In the genomic region with DNA sequence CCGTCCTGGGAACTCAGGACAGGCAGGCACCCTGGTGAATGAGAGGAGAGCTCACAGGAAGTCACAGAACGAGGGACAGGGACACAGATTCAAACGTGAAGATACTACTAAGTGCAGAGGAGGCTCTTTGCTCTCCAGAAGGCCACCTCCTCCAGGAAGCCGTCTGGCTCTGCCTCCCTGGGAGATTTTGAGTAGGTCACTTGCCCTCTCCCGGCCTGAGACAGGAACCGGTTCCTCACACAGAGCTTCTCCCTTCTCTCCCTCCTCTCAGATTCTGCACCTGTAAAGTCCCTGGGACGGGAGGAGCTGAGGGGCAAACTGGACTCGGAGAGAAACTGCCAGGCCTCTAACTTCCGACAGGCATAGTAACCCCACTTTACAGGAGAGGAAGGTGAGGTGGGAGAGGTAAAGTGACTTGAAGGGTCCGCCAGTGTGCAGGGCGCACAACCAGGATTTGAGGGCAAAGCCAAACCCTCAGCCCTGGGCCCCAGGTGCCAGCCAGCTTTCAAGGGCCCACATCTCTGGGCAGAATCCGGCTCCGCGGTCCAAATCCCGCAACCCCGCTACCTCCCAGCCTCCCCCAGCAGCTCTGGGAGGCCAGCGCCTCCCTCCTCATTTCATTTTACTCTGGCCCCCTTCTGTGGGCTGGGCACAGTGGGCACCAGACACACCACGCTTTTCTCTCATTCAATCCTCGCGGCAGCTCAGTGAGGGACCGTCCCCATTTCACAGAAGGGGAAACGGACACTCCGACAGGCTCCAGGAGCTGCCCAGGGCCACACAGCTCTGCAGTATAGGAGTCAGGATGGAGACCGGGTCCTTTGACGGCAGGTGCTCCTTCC, we compare ENCODE assay signal across 19 cellular contexts.
DNase-seq lines count a peak whose midpoint lies in the region; ATAC-seq, FAIRE-seq and TF ChIP-seq lines count a peak whose summit lies in the region.
"Had no signal": no experiment of that assay in that cellular context is flagged by ENCODE, and none has a peak within 500 bp of the region (broad histone marks: within the 10 kb centered on the region; RNA-seq: fewer than 3 reads in every experiment).

No MANE protein-coding gene starts in this region.

- no peaks in the 10 kb centered on the region for H3K9me3 ChIP-seq in neural progenitor cell (ENCODE audit: low read depth)
- H3K9me3 ChIP-seq: right lobe of liver had no signal

- FAIRE-seq in GM19239 (lab: Jason Lieb, UNC): no peak
- FAIRE-seq: frontal cortex, GM18507 had no signal

- POLR2A ChIA-PET in HEK293T (lab: Yijun Ruan, JAX): interaction anchor here (0.6 to 4.0 kb wide), 8 partner anchors 9 to 466 kb away, joined by 3 to 31 read pairs (median 5); a partner anchor contains a TSS

- H3K4me3 ChIP-seq in coronary artery (no peak overlapping the region), neural progenitor cell (no peak overlapping the region), urinary bladder (ENCODE audit: low read depth, low read length) (no peak overlapping the region)
- H3K4me3 ChIP-seq: right lobe of liver had no signal

- TF ChIP-seq CTCF in coronary artery (IDR thresholded peaks at IDR 0.05) (no peak), neural progenitor cell (IDR thresholded peaks at IDR 0.05) (no peak), Calu3 (IDR thresholded peaks at IDR 0.05; ENCODE audit: unreplicated experiment) (no peak)

- peak overlapping the region; percentile 85 to 91 for H3K27ac ChIP-seq in coronary artery
- H3K27ac ChIP-seq in neural progenitor cell: no peak overlapping the region
- H3K27ac ChIP-seq in urinary bladder (ENCODE audit: low read depth): peak overlapping the region; percentile 26
- H3K27ac ChIP-seq: right lobe of liver had no signal

- CTCF ChIA-PET in HEK293T (lab: Yijun Ruan, JAX) (interaction anchor here (0.6 to 3.7 kb wide), 45 partner anchors 9 to 515 kb away, joined by 3 to 28 read pairs (median 4); no protein-coding TSS in a partner anchor), Calu3 (lab: Charles Lee) (interaction anchor here (0.9 to 4.4 kb wide), 19 partner anchors 9 to 249 kb away, joined by 3 to 38 read pairs (median 6); a partner anchor contains a TSS)

- H3K9me3 Mint-ChIP-seq in activated naive CD8-positive, alpha-beta T cell (ENCODE audit: low read depth): no peaks in the 10 kb centered on the region
- H3K9me3 Mint-ChIP-seq in activated naive CD8-positive, alpha-beta T cell treated with anti-CD3 and anti-CD28 coated beads, Interleukin-2, amount 50 U/mL, for 24 hours: no peaks in the 10 kb centered on the region
- no peaks in the 10 kb centered on the region for H3K9me3 Mint-ChIP-seq in neural progenitor cell
- no peaks in the 10 kb centered on the region for H3K9me3 Mint-ChIP-seq in Calu3 (ENCODE audit: low read depth, unreplicated experiment)
- H3K9me3 Mint-ChIP-seq: activated T-cell treated with anti-CD3 and anti-CD28 coated beads, Interleukin-2, amount 50 U/mL, for 72 hours; effector memory CD8-positive, alpha-beta T cell; immature natural killer cell; T-helper 1 cell treated with Interleukin-12 subunit alpha and Interleukin-12 subunit beta and Interleukin-4 antibody, amounts not matched to agents 30 μg/mL and 1 μg/mL, for 36 hours had no signal

- no peak overlapping the region for H3K4me2 ChIP-seq in neural progenitor cell

- peaks cover 18% of the 10 kb centered on the region for H3K27me3 ChIP-seq in neural progenitor cell
- H3K27me3 ChIP-seq: right lobe of liver had no signal

- H3K36me3 ChIP-seq in neural progenitor cell (no peaks in the 10 kb centered on the region), urinary bladder (ENCODE audit: insufficient read depth) (no peaks in the 10 kb centered on the region)
- H3K36me3 ChIP-seq: right lobe of liver had no signal

- no peaks in the 10 kb centered on the region for H3K36me3 Mint-ChIP-seq in activated naive CD8-positive, alpha-beta T cell
- no peaks in the 10 kb centered on the region for H3K36me3 Mint-ChIP-seq in activated naive CD8-positive, alpha-beta T cell treated with anti-CD3 and anti-CD28 coated beads, Interleukin-2, amount 50 U/mL, for 24 hours (ENCODE audit: low read depth)
- H3K36me3 Mint-ChIP-seq in neural progenitor cell (no peaks in the 10 kb centered on the region), Calu3 (ENCODE audit: insufficient read depth, unreplicated experiment) (peaks cover 3% of the 10 kb centered on the region)
- H3K36me3 Mint-ChIP-seq: immature natural killer cell had no signal

- H3F3A ChIP-seq in neural progenitor cell (ENCODE audit: low read depth): no peaks in the 10 kb centered on the region

- intact Hi-C loops in Calu3 (cut with micrococcal nuclease; ENCODE audit: unreplicated experiment): loop anchor here (5.0 kb wide), 3 partner anchors 80 to 235 kb away; no protein-coding TSS in a partner anchor

- no peaks in the 10 kb centered on the region for H3K79me2 ChIP-seq in neural progenitor cell (ENCODE audit: low read depth)

- WGBS in urinary bladder: 90% methylated on average over 25 of the region's 25 CpGs

- peaks cover 8% of the 10 kb centered on the region for H3K4me1 Mint-ChIP-seq in activated naive CD8-positive, alpha-beta T cell (ENCODE audit: low read depth)
- peaks cover 4% of the 10 kb centered on the region for H3K4me1 Mint-ChIP-seq in activated naive CD8-positive, alpha-beta T cell treated with anti-CD3 and anti-CD28 coated beads, Interleukin-2, amount 50 U/mL, for 24 hours
- peaks cover 19% of the 10 kb centered on the region for H3K4me1 Mint-ChIP-seq in neural progenitor cell
- peaks cover 17% of the 10 kb centered on the region for H3K4me1 Mint-ChIP-seq in Calu3 (ENCODE audit: low read depth, unreplicated experiment)

- no peak overlapping the region for H2AFZ ChIP-seq in neural progenitor cell (replicated peaks)

- DNase-seq in activated naive CD8-positive, alpha-beta T cell treated with anti-CD3 and anti-CD28 coated beads, Interleukin-2, amount 50 U/mL, for 24 hours: no peak
- peak; percentile 65 for DNase-seq in coronary artery (ENCODE audit: low spot score)
- DNase-seq in neural progenitor cell (ENCODE audit: low spot score): no peak
- DNase-seq in HEK293T (ENCODE audit: extremely low spot score): no peak
- no peak for DNase-seq in GM19239 (ENCODE audit: insufficient read length, low spot score)
- no peak for DNase-seq in Calu3
- DNase-seq: activated CD4-positive, alpha-beta T cell treated with anti-CD3 and anti-CD28 coated beads for 1 hour; activated T-cell treated with anti-CD3 and anti-CD28 coated beads, Interleukin-2, amount 50 U/mL, for 72 hours; effector memory CD8-positive, alpha-beta T cell; immature natural killer cell; NCI-H146; NCI-H524 treated with DMSO at 0.1 percent for 48 hours; stimulated activated naive CD8-positive, alpha-beta T cell treated with anti-CD3 and anti-CD28 coated beads, Interleukin-15, Interleukin-2, amounts not matched to agents 100 U/mL and 50 U/mL, for 24 hours had no signal

- no peak overlapping the region for H3K9ac ChIP-seq in neural progenitor cell

- no peak overlapping the region for H3K27ac Mint-ChIP-seq in activated naive CD8-positive, alpha-beta T cell
- no peak overlapping the region for H3K27ac Mint-ChIP-seq in activated naive CD8-positive, alpha-beta T cell treated with anti-CD3 and anti-CD28 coated beads, Interleukin-2, amount 50 U/mL, for 24 hours
- H3K27ac Mint-ChIP-seq in neural progenitor cell: peak overlapping the region; percentile 78
- H3K27ac Mint-ChIP-seq in Calu3 (ENCODE audit: unreplicated experiment): no peak overlapping the region
- H3K27ac Mint-ChIP-seq: activated T-cell treated with anti-CD3 and anti-CD28 coated beads, Interleukin-2, amount 50 U/mL, for 72 hours; immature natural killer cell; T-helper 1 cell treated with Interleukin-12 subunit alpha and Interleukin-12 subunit beta and Interleukin-4 antibody, amounts not matched to agents 30 μg/mL and 1 μg/mL, for 36 hours had no signal

- H3K4me1 ChIP-seq in neural progenitor cell: no peaks in the 10 kb centered on the region
- H3K4me1 ChIP-seq in urinary bladder (ENCODE audit: insufficient read depth): no peaks in the 10 kb centered on the region

- H3K4me3 Mint-ChIP-seq in activated naive CD8-positive, alpha-beta T cell: peak overlapping the region; percentile 3
- H3K4me3 Mint-ChIP-seq in activated naive CD8-positive, alpha-beta T cell treated with anti-CD3 and anti-CD28 coated beads, Interleukin-2, amount 50 U/mL, for 24 hours: no peak overlapping the region
- no peak overlapping the region for H3K4me3 Mint-ChIP-seq in neural progenitor cell
- H3K4me3 Mint-ChIP-seq in Calu3 (ENCODE audit: low read depth, unreplicated experiment): no peak overlapping the region
- H3K4me3 Mint-ChIP-seq: T-helper 1 cell treated with Interleukin-12 subunit alpha and Interleukin-12 subunit beta and Interleukin-4 antibody, amounts not matched to agents 30 μg/mL and 1 μg/mL, for 36 hours had no signal

- H3K27me3 Mint-ChIP-seq in activated naive CD8-positive, alpha-beta T cell: peaks cover 7% of the 10 kb centered on the region
- H3K27me3 Mint-ChIP-seq in activated naive CD8-positive, alpha-beta T cell treated with anti-CD3 and anti-CD28 coated beads, Interleukin-2, amount 50 U/mL, for 24 hours: peaks cover 20% of the 10 kb centered on the region
- H3K27me3 Mint-ChIP-seq in neural progenitor cell (ENCODE audit: insufficient read depth, low read depth) (peaks cover 8% of the 10 kb centered on the region), Calu3 (ENCODE audit: unreplicated experiment) (peaks cover 8% of the 10 kb centered on the region)

- no peaks in the 10 kb centered on the region for H4K20me1 ChIP-seq in neural progenitor cell (ENCODE audit: low read depth)

- ATAC-seq in activated naive CD8-positive, alpha-beta T cell treated with anti-CD3 and anti-CD28 coated beads, Interleukin-2, amount 50 U/mL, for 24 hours: no peak
- ATAC-seq: stimulated activated naive CD8-positive, alpha-beta T cell treated with anti-CD3 and anti-CD28 coated beads, Interleukin-15, Interleukin-2, amounts not matched to agents 100 U/mL and 50 U/mL, for 24 hours had no signal

- no TSS peak for BruUV-seq in Calu3 (replicated peaks; lab: Mats Ljungman, UMichigan)

TF ChIP-seq in HEK293T, 16 proteins besides CTCF, POLR2A, EP300 and RAD21:
- TF ChIP-seq ZNF384 (IDR thresholded peaks at IDR 0.05): no peak
- no peak for TF ChIP-seq ELF4 (IDR thresholded peaks at IDR 0.05)
- no peak for TF ChIP-seq SP1 (IDR thresholded peaks at IDR 0.05)
- TF ChIP-seq HDGF (IDR thresholded peaks at IDR 0.05; ENCODE audit: borderline replicate concordance): no peak
- no peak for TF ChIP-seq SUZ12 (IDR thresholded peaks at IDR 0.05)
- TF ChIP-seq ARNT (IDR thresholded peaks at IDR 0.05): no peak
- no peak for TF ChIP-seq CTBP1 (IDR thresholded peaks at IDR 0.05; ENCODE audit: borderline replicate concordance)
- no peak for TF ChIP-seq L3MBTL2 (conservative IDR thresholded peaks at IDR 0.05)
- TF ChIP-seq NFRKB (IDR thresholded peaks at IDR 0.05): no peak
- no peak for TF ChIP-seq LEF1 (IDR thresholded peaks at IDR 0.05; ENCODE audit: borderline replicate concordance)
- TF ChIP-seq FOXA1 (IDR thresholded peaks at IDR 0.05): no peak
- TF ChIP-seq BHLHE40 (IDR thresholded peaks at IDR 0.05; ENCODE audit: borderline replicate concordance): no peak
- TF ChIP-seq TARDBP (IDR thresholded peaks at IDR 0.05): no peak
- no peak for TF ChIP-seq FOXM1 (IDR thresholded peaks at IDR 0.05; ENCODE audit: borderline replicate concordance)
- no peak for TF ChIP-seq FOXK2 (IDR thresholded peaks at IDR 0.05)
